ENCODE assay signal across 2 cellular contexts in the genomic region with DNA sequence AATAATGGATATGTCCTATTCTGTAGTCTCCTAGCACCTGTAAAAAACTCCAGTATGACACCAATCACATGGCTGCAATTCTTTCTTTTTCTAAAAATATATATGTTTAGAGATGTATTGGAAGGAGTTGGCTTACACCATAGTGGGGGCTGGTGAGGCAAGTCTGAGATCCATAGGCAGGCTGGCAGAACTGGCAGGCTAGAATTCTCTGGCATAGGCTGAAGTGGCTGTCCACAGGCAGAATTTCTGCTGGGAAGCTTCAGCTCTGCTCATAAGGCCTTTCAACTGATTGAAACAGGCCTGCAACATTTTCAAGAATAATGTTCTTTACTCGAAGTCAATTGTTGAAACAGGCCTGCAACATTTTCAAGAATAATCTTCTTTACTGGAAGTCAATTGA.
TF ChIP-seq lines count a peak whose summit lies in the region.

No MANE protein-coding gene starts in this region.

TF ChIP-seq in IMR-90, 13 proteins besides CTCF, POLR2A, EP300 and RAD21:
- TF ChIP-seq FOS (IDR thresholded peaks at IDR 0.05; ENCODE audit: low read depth, low read length) (no peak), RCOR1 (IDR thresholded peaks at IDR 0.05; ENCODE audit: insufficient replicate concordance, low read length) (no peak), CHD1 (IDR thresholded peaks at IDR 0.05; ENCODE audit: low read depth, low read length) (no peak), MAFK (IDR thresholded peaks at IDR 0.05; ENCODE audit: low read depth, low read length) (no peak), SMC3 (IDR thresholded peaks at IDR 0.05; ENCODE audit: low read depth, low read length) (no peak), MXI1 (IDR thresholded peaks at IDR 0.05; ENCODE audit: borderline replicate concordance, low read depth, low read length) (no peak), MAZ (IDR thresholded peaks at IDR 0.05; ENCODE audit: borderline replicate concordance, low read depth, low read length) (no peak), BHLHE40 (IDR thresholded peaks at IDR 0.05; ENCODE audit: low read depth, low read length) (no peak), CEBPB (IDR thresholded peaks at IDR 0.05; ENCODE audit: low read depth, low read length) (no peak)
- TF ChIP-seq, protein P1, sequence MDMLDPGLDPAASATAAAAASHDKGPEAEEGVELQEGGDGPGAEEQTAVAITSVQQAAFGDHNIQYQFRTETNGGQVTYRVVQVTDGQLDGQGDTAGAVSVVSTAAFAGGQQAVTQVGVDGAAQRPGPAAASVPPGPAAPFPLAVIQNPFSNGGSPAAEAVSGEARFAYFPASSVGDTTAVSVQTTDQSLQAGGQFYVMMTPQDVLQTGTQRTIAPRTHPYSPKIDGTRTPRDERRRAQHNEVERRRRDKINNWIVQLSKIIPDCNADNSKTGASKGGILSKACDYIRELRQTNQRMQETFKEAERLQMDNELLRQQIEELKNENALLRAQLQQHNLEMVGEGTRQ (IDR thresholded peaks at IDR 0.05; ENCODE audit: low read depth, low read length) = no peak
- TF ChIP-seq, protein P2, sequence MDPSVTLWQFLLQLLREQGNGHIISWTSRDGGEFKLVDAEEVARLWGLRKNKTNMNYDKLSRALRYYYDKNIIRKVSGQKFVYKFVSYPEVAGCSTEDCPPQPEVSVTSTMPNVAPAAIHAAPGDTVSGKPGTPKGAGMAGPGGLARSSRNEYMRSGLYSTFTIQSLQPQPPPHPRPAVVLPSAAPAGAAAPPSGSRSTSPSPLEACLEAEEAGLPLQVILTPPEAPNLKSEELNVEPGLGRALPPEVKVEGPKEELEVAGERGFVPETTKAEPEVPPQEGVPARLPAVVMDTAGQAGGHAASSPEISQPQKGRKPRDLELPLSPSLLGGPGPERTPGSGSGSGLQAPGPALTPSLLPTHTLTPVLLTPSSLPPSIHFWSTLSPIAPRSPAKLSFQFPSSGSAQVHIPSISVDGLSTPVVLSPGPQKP (IDR thresholded peaks at IDR 0.05; ENCODE audit: borderline replicate concordance, low read depth, low read length) = no peak

TF ChIP-seq in WTC11, 78 proteins besides CTCF, POLR2A, EP300 and RAD21:
- TF ChIP-seq CREM (CRISPR knock-in tag; IDR thresholded peaks at IDR 0.05) (no peak), CBFB (CRISPR knock-in tag; IDR thresholded peaks at IDR 0.05; ENCODE audit: low read depth) (no peak), ZNF416 (CRISPR knock-in tag; IDR thresholded peaks at IDR 0.05) (no peak), NR3C1 (CRISPR knock-in tag; conservative IDR thresholded peaks at IDR 0.05; ENCODE audit: low read depth) (no peak), ZNF138 (CRISPR knock-in tag; conservative IDR thresholded peaks at IDR 0.05) (no peak), ELF4 (CRISPR knock-in tag; IDR thresholded peaks at IDR 0.05; ENCODE audit: low read depth) (no peak), PRRX2 (CRISPR knock-in tag; IDR thresholded peaks at IDR 0.05) (no peak), SMAD4 (CRISPR knock-in tag; IDR thresholded peaks at IDR 0.05) (no peak), RORB (CRISPR knock-in tag; IDR thresholded peaks at IDR 0.05) (no peak), MYBL2 (CRISPR knock-in tag; IDR thresholded peaks at IDR 0.05) (no peak), JAZF1 (CRISPR knock-in tag; IDR thresholded peaks at IDR 0.05) (no peak), ZNF121 (CRISPR knock-in tag; IDR thresholded peaks at IDR 0.05) (no peak)
- TF ChIP-seq, protein P3, sequence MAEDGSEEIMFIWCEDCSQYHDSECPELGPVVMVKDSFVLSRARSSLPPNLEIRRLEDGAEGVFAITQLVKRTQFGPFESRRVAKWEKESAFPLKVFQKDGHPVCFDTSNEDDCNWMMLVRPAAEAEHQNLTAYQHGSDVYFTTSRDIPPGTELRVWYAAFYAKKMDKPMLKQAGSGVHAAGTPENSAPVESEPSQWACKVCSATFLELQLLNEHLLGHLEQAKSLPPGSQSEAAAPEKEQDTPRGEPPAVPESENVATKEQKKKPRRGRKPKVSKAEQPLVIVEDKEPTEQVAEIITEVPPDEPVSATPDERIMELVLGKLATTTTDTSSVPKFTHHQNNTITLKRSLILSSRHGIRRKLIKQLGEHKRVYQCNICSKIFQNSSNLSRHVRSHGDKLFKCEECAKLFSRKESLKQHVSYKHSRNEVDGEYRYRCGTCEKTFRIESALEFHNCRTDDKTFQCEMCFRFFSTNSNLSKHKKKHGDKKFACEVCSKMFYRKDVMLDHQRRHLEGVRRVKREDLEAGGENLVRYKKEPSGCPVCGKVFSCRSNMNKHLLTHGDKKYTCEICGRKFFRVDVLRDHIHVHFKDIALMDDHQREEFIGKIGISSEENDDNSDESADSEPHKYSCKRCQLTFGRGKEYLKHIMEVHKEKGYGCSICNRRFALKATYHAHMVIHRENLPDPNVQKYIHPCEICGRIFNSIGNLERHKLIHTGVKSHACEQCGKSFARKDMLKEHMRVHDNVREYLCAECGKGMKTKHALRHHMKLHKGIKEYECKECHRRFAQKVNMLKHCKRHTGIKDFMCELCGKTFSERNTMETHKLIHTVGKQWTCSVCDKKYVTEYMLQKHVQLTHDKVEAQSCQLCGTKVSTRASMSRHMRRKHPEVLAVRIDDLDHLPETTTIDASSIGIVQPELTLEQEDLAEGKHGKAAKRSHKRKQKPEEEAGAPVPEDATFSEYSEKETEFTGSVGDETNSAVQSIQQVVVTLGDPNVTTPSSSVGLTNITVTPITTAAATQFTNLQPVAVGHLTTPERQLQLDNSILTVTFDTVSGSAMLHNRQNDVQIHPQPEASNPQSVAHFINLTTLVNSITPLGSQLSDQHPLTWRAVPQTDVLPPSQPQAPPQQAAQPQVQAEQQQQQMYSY (CRISPR knock-in tag; IDR thresholded peaks at IDR 0.05) = no peak
- TF ChIP-seq, protein P4, sequence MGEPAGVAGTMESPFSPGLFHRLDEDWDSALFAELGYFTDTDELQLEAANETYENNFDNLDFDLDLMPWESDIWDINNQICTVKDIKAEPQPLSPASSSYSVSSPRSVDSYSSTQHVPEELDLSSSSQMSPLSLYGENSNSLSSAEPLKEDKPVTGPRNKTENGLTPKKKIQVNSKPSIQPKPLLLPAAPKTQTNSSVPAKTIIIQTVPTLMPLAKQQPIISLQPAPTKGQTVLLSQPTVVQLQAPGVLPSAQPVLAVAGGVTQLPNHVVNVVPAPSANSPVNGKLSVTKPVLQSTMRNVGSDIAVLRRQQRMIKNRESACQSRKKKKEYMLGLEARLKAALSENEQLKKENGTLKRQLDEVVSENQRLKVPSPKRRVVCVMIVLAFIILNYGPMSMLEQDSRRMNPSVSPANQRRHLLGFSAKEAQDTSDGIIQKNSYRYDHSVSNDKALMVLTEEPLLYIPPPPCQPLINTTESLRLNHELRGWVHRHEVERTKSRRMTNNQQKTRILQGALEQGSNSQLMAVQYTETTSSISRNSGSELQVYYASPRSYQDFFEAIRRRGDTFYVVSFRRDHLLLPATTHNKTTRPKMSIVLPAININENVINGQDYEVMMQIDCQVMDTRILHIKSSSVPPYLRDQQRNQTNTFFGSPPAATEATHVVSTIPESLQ (CRISPR knock-in tag; IDR thresholded peaks at IDR 0.05) = no peak
- TF ChIP-seq, protein P5, sequence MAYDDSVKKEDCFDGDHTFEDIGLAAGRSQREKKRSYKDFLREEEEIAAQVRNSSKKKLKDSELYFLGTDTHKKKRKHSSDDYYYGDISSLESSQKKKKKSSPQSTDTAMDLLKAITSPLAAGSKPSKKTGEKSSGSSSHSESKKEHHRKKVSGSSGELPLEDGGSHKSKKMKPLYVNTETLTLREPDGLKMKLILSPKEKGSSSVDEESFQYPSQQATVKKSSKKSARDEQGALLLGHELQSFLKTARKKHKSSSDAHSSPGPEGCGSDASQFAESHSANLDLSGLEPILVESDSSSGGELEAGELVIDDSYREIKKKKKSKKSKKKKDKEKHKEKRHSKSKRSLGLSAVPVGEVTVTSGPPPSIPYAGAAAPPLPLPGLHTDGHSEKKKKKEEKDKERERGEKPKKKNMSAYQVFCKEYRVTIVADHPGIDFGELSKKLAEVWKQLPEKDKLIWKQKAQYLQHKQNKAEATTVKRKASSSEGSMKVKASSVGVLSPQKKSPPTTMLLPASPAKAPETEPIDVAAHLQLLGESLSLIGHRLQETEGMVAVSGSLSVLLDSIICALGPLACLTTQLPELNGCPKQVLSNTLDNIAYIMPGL (CRISPR knock-in tag; IDR thresholded peaks at IDR 0.05) = no peak
- TF ChIP-seq, protein P6, sequence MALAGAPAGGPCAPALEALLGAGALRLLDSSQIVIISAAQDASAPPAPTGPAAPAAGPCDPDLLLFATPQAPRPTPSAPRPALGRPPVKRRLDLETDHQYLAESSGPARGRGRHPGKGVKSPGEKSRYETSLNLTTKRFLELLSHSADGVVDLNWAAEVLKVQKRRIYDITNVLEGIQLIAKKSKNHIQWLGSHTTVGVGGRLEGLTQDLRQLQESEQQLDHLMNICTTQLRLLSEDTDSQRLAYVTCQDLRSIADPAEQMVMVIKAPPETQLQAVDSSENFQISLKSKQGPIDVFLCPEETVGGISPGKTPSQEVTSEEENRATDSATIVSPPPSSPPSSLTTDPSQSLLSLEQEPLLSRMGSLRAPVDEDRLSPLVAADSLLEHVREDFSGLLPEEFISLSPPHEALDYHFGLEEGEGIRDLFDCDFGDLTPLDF (CRISPR knock-in tag; IDR thresholded peaks at IDR 0.05) = no peak
- TF ChIP-seq, protein P7, sequence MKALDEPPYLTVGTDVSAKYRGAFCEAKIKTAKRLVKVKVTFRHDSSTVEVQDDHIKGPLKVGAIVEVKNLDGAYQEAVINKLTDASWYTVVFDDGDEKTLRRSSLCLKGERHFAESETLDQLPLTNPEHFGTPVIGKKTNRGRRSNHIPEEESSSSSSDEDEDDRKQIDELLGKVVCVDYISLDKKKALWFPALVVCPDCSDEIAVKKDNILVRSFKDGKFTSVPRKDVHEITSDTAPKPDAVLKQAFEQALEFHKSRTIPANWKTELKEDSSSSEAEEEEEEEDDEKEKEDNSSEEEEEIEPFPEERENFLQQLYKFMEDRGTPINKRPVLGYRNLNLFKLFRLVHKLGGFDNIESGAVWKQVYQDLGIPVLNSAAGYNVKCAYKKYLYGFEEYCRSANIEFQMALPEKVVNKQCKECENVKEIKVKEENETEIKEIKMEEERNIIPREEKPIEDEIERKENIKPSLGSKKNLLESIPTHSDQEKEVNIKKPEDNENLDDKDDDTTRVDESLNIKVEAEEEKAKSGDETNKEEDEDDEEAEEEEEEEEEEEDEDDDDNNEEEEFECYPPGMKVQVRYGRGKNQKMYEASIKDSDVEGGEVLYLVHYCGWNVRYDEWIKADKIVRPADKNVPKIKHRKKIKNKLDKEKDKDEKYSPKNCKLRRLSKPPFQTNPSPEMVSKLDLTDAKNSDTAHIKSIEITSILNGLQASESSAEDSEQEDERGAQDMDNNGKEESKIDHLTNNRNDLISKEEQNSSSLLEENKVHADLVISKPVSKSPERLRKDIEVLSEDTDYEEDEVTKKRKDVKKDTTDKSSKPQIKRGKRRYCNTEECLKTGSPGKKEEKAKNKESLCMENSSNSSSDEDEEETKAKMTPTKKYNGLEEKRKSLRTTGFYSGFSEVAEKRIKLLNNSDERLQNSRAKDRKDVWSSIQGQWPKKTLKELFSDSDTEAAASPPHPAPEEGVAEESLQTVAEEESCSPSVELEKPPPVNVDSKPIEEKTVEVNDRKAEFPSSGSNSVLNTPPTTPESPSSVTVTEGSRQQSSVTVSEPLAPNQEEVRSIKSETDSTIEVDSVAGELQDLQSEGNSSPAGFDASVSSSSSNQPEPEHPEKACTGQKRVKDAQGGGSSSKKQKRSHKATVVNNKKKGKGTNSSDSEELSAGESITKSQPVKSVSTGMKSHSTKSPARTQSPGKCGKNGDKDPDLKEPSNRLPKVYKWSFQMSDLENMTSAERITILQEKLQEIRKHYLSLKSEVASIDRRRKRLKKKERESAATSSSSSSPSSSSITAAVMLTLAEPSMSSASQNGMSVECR (CRISPR knock-in tag; IDR thresholded peaks at IDR 0.05; ENCODE audit: borderline replicate concordance) = no peak
- TF ChIP-seq, protein P8, sequence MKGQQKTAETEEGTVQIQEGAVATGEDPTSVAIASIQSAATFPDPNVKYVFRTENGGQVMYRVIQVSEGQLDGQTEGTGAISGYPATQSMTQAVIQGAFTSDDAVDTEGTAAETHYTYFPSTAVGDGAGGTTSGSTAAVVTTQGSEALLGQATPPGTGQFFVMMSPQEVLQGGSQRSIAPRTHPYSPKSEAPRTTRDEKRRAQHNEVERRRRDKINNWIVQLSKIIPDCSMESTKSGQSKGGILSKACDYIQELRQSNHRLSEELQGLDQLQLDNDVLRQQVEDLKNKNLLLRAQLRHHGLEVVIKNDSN (CRISPR knock-in tag; IDR thresholded peaks at IDR 0.05) = no peak
- TF ChIP-seq, protein P9, sequence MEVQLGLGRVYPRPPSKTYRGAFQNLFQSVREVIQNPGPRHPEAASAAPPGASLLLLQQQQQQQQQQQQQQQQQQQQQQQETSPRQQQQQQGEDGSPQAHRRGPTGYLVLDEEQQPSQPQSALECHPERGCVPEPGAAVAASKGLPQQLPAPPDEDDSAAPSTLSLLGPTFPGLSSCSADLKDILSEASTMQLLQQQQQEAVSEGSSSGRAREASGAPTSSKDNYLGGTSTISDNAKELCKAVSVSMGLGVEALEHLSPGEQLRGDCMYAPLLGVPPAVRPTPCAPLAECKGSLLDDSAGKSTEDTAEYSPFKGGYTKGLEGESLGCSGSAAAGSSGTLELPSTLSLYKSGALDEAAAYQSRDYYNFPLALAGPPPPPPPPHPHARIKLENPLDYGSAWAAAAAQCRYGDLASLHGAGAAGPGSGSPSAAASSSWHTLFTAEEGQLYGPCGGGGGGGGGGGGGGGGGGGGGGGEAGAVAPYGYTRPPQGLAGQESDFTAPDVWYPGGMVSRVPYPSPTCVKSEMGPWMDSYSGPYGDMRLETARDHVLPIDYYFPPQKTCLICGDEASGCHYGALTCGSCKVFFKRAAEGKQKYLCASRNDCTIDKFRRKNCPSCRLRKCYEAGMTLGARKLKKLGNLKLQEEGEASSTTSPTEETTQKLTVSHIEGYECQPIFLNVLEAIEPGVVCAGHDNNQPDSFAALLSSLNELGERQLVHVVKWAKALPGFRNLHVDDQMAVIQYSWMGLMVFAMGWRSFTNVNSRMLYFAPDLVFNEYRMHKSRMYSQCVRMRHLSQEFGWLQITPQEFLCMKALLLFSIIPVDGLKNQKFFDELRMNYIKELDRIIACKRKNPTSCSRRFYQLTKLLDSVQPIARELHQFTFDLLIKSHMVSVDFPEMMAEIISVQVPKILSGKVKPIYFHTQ (CRISPR knock-in tag; IDR thresholded peaks at IDR 0.05) = no peak
TF ChIP-seq in WTC11: peak in this region for 0.
